ENCODE assay signal across 8 cellular contexts in the genomic region with DNA sequence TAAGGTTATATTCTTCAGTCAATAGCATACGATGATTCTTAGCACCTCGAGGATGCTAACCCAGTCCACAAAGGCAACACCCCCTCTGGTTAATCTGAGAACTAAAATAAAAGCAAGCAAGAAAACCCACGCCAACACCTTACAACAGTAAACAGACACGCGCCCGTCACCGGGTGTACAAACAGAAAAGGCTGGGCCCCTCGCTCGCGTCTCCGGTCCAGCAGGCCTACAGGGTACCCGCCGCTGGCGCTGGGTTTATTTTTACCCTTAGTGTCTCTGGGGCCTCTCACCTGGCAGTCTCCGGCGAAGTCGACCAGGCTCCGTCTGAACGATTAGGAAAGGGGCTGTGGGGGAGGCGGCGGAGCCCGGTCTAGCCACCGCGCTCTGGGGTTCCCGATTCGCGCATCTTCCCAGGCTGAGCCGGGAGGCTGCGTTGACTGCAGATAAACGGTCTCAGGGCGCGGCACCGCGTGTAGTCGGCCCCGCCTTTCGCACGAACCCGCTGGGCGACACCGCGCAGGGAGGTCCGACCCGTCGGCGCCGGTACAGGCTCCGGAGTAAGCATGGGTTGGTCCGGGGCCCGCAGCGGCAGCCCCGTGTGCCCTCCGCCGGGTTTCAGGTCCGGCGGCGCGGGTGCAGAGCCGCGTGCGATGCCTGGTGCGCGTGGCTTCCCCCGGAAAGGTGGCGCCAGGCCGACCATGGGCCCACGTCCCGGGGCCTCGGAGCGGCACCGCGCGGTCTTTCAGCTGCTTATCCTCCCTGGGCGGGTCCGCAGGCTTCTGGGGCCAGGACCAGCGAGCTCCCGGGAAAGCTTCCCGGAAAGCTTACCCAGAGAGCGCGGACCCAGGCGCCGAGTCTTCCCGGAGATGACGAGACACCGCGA. TPM values are rescaled to one million over a fixed set of nuclear protein-coding genes. Genes with fewer than 3 reads are reported as not detected.
DNase-seq lines count a peak whose midpoint lies in the region; ATAC-seq and TF ChIP-seq lines count a peak whose summit lies in the region.

A gene with protein sequence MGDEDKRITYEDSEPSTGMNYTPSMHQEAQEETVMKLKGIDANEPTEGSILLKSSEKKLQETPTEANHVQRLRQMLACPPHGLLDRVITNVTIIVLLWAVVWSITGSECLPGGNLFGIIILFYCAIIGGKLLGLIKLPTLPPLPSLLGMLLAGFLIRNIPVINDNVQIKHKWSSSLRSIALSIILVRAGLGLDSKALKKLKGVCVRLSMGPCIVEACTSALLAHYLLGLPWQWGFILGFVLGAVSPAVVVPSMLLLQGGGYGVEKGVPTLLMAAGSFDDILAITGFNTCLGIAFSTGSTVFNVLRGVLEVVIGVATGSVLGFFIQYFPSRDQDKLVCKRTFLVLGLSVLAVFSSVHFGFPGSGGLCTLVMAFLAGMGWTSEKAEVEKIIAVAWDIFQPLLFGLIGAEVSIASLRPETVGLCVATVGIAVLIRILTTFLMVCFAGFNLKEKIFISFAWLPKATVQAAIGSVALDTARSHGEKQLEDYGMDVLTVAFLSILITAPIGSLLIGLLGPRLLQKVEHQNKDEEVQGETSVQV (minus strand): TSS at position 868 of the 883 bp plus-strand sequence. CDS start 9,211 bp downstream, outside the sequence.

- H3K9me3 ChIP-seq in NT2/D1 (ENCODE audit: insufficient read depth, low read length) (no peaks in the 10 kb centered on the region), mucosa of descending colon (no peaks in the 10 kb centered on the region)

- H3K9ac ChIP-seq in NT2/D1 (ENCODE audit: insufficient read length, low read depth), result peak within 1 kb of the TSS; percentile 88

- DNase-seq in AG10803 (ENCODE audit: low read depth) (peak; percentile 70), NT2/D1 (ENCODE audit: low read depth, low spot score) (peak; percentile 23), activated T-cell treated with anti-CD3 and anti-CD28 coated beads for 1 hour (ENCODE audit: low read depth) (peak; percentile 45), epithelial cell of esophagus (ENCODE audit: low read depth) (peak; percentile 73), mucosa of descending colon (peak; percentile 56 to 75 (median 73))
- DNase-seq in stimulated activated CD8-positive, alpha-beta memory T cell treated with anti-CD3 and anti-CD28 coated beads, Interleukin-4, amount 100 ng/mL, for 1 hour (ENCODE audit: low read depth in 2 of 2, low spot score in 1 of 2), result peak; percentile 21 to 41

- H3K4me1 ChIP-seq in NT2/D1 (ENCODE audit: insufficient read depth, insufficient read length) (no peaks in the 10 kb centered on the region), mucosa of descending colon (ENCODE audit: low read depth) (peaks cover 8% of the 10 kb centered on the region)

- ATAC-seq in GM18870 (IDR thresholded peaks at IDR 0.05; ENCODE audit: unreplicated experiment) (peak; percentile 36), HG03135 (IDR thresholded peaks at IDR 0.05; ENCODE audit: unreplicated experiment) (peak; percentile 59), mucosa of descending colon (peak; percentile 86)

- TF ChIP-seq CTCF in AG10803 (conservative IDR thresholded peaks at IDR 0.05; ENCODE audit: low read length) (no peak; the same call in 1 of the 2 replicates), epithelial cell of esophagus (IDR thresholded peaks at IDR 0.05; ENCODE audit: insufficient read depth, low read depth, low read length, missing control alignments) (no peak), mucosa of descending colon (IDR thresholded peaks at IDR 0.05) (no peak)

- no peaks in the 10 kb centered on the region for H3K36me3 ChIP-seq in NT2/D1 (ENCODE audit: insufficient read depth, insufficient read length, low read length)
- H3K36me3 ChIP-seq in mucosa of descending colon (ENCODE audit: low read depth), result no peaks in the 10 kb centered on the region

- H3K27me3 ChIP-seq in NT2/D1 (ENCODE audit: insufficient read depth, insufficient read length), result peaks cover 27% of the 10 kb centered on the region

- intact Hi-C loops in mucosa of descending colon (cut with DNase I, micrococcal nuclease), result no loop called here

- peak within 1 kb of the TSS; percentile 76 for H3K4me3 ChIP-seq in AG10803 (ENCODE audit: low read length)
- H3K4me3 ChIP-seq in NT2/D1 (ENCODE audit: insufficient read length, low read depth), result peak within 1 kb of the TSS; percentile 71
- H3K4me3 ChIP-seq in epithelial cell of esophagus (ENCODE audit: low read length), result peak within 1 kb of the TSS; percentile 65
- peak within 1 kb of the TSS; percentile 37 for H3K4me3 ChIP-seq in mucosa of descending colon

RNA-seq across cellular contexts. Expression of the gene that starts here (rescaled TPM):
- 1 to 10 TPM in 2 of 3 donors, under 1 TPM in 1; 0.84 to 9.7 (median 2.9) TPM for total RNA-seq in mucosa of descending colon

Comparison
In these comparisons a context has a peak if more than half of its experiments do, and no peak if none do; other contexts are left out.
1. Peak in every context shown above with its lines: DNase-seq, ATAC-seq and H3K4me3 ChIP-seq.
2. DNase-seq: peak in every context shown above with its lines; median percentile 73 in epithelial cell of esophagus; 73 in mucosa of descending colon; 70 in AG10803; 45 in activated T-cell treated with anti-CD3 and anti-CD28 coated beads for 1 hour; 31 in stimulated activated CD8-positive, alpha-beta memory T cell treated with anti-CD3 and anti-CD28 coated beads, Interleukin-4, amount 100 ng/mL, for 1 hour; 23 in NT2/D1.
3. ATAC-seq: peak in every context shown above with its lines; median percentile 86 in mucosa of descending colon; 59 in HG03135; 36 in GM18870.